Comparison of ENCODE assay signal across 10 cellular contexts in the genomic region with DNA sequence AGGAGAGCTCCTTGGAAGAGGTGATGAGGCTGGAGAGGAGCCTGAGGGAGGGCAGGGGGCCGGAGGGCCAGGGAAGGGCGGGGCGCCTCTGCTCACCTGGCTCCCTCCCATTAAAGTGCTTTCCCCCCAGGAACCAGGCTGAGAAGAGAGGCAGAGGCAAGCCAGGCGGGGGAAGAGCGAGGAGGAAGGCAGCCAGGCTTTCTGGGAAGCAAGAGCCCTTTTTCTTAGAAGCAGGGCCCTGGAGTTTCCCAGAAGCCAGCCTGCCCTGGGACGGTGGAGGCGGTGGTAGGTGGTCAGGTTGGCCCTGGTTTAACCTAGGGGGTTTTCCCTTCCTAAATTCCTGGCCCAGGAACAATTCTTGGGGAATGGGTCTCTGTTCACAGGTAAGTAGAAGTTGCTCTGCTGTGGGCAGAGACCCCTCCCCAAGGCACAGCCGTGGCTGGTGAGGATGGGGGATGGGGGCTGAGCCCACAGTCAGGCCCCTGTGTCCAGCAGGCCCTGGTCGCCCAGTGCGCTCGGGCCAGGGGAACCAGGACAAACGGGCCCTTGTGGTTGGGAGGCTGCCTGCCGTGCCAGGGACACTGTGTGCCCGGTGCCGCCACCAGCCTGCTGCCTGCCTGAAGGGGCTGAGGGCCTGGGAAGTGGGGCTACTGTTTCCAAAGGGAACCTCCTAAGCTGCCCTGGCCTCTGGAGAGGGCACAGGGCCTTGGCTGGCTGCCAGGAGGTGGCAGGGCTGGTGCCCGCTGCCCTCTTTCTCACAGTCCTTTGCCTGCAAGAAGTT. TPM values are rescaled to one million over a fixed set of nuclear protein-coding genes. Genes with fewer than 3 reads are reported as not detected.
A peak's percentile ranks its signal among the peaks of the same experiment; 100 is the strongest.
DNase-seq lines count a peak whose midpoint lies in the region; ATAC-seq and TF ChIP-seq lines count a peak whose summit lies in the region.
"Had no signal": no experiment of that assay in that cellular context is flagged by ENCODE, and none has a peak within 500 bp of the region (broad histone marks: within the 10 kb centered on the region; RNA-seq: fewer than 3 reads in every experiment).

No MANE protein-coding gene starts in this region.

- H3K27ac Mint-ChIP-seq in T-helper 17 cell (peak overlapping the region; percentile 100), mesothelial cell of epicardium (no peak overlapping the region)

- TF ChIP-seq CTCF in GM13977 (IDR thresholded peaks at IDR 0.05; ENCODE audit: extremely low read depth, insufficient read depth, missing control alignments) (no peak), mesothelial cell of epicardium (IDR thresholded peaks at IDR 0.05; ENCODE audit: unreplicated experiment) (no peak)

- no peaks in the 10 kb centered on the region for H3K9me3 Mint-ChIP-seq in mesothelial cell of epicardium

- in situ Hi-C loops in GM13977 (cut with MboI; ENCODE audit: low pct_unique_long_range_greater_than_20kb, low sequenced_read_pairs, unreplicated experiment): no loop called here

- H3K4me1 Mint-ChIP-seq in T-helper 17 cell: peaks cover 56% of the 10 kb centered on the region
- H3K4me1 Mint-ChIP-seq in mesothelial cell of epicardium: peaks cover 17% of the 10 kb centered on the region

- no peaks in the 10 kb centered on the region for H3K27me3 Mint-ChIP-seq in T-helper 17 cell
- no peaks in the 10 kb centered on the region for H3K27me3 Mint-ChIP-seq in mesothelial cell of epicardium (ENCODE audit: low read depth)

- peaks cover 0 to 44% (median 29%) of the 10 kb centered on the region in 11 experiments; a peak in 15 of 22 replicates for H3K36me3 ChIP-seq in BLaER1 treated with 17β-estradiol and CSF1 and Interleukin-3, amounts not matched to agents 10 nM and 100 nM
- peaks cover 0 to 2% of the 10 kb centered on the region in 2 donors for H3K36me3 ChIP-seq in duodenal mucosa (ENCODE audit: control insufficient read depth in 1 of 2, insufficient read depth in 2 of 2, low read length in 2 of 2)
- H3K36me3 ChIP-seq: SJSA1 had no signal

- no peaks in the 10 kb centered on the region for H3K9me3 ChIP-seq in BLaER1 treated with 17β-estradiol and CSF1 and Interleukin-3, amounts not matched to agents 10 nM and 100 nM (replicated peaks in 1 of 11)
- H3K9me3 ChIP-seq in T-helper 17 cell (ENCODE audit: control insufficient read depth, low read length, poor library complexity, severe bottlenecking): no peaks in the 10 kb centered on the region
- no peaks in the 10 kb centered on the region for H3K9me3 ChIP-seq in duodenal mucosa (ENCODE audit: control insufficient read depth in 1 of 2, low read length in 2 of 2)
- H3K9me3 ChIP-seq: SJSA1 had no signal

- peak overlapping the region in 8 of 11 experiments; percentile 5 to 84 (median 40); a peak in 11 of 22 replicates for H3K4me2 ChIP-seq in BLaER1 treated with 17β-estradiol and CSF1 and Interleukin-3, amounts not matched to agents 10 nM and 100 nM

- peak overlapping the region in 10 of 11 experiments; percentile 2 to 68 (median 42); a peak in 13 of 22 replicates for H3K9ac ChIP-seq in BLaER1 treated with 17β-estradiol and CSF1 and Interleukin-3, amounts not matched to agents 10 nM and 100 nM
- H3K9ac ChIP-seq in duodenal mucosa (ENCODE audit: low read depth in 1 of 2, low read length in 2 of 2): peak overlapping the region in 1 of 2 donors; percentile 52

- no peak for DNase-seq in T-helper 17 cell
- peak in 55 of 56 donors; percentile 51 to 94 (median 87) for DNase-seq in nucleus accumbens (lab: John Stamatoyannopoulos, UW)
- DNase-seq in GM13977 (ENCODE audit: low spot score): no peak
- no peak for DNase-seq in mesothelial cell of epicardium (ENCODE audit: low spot score in 2 of 2, unreplicated experiment in 2 of 2)
- DNase-seq: MV-4-11 had no signal

- peak overlapping the region; percentile 78 for H3K4me3 Mint-ChIP-seq in T-helper 17 cell
- no peak overlapping the region for H3K4me3 Mint-ChIP-seq in mesothelial cell of epicardium

- peaks cover 48 to 100% (median 99%) of the 10 kb centered on the region in 11 experiments for H4K20me1 ChIP-seq in BLaER1 treated with 17β-estradiol and CSF1 and Interleukin-3, amounts not matched to agents 10 nM and 100 nM

- no peak overlapping the region for H3K4me3 ChIP-seq in BLaER1 treated with 17β-estradiol and CSF1 and Interleukin-3, amounts not matched to agents 10 nM and 100 nM
- no peak overlapping the region for H3K4me3 ChIP-seq in duodenal mucosa (ENCODE audit: low read depth in 1 of 2, low read length in 2 of 2)
- H3K4me3 ChIP-seq: SJSA1 had no signal

- H3K27me3 ChIP-seq in BLaER1 treated with 17β-estradiol and CSF1 and Interleukin-3, amounts not matched to agents 10 nM and 100 nM: no peaks in the 10 kb centered on the region
- no peaks in the 10 kb centered on the region for H3K27me3 ChIP-seq in duodenal mucosa (ENCODE audit: control insufficient read depth in 1 of 2, insufficient read depth in 2 of 2, low read length in 2 of 2)
- H3K27me3 ChIP-seq: SJSA1 had no signal

- H3K4me1 ChIP-seq in BLaER1 treated with 17β-estradiol and CSF1 and Interleukin-3, amounts not matched to agents 10 nM and 100 nM: peaks cover 77 to 97% (median 90%) of the 10 kb centered on the region in 10 experiments
- H3K4me1 ChIP-seq in duodenal mucosa (ENCODE audit: control insufficient read depth in 1 of 2, insufficient read depth in 2 of 2, low read length in 2 of 2): peaks cover 88 to 95% of the 10 kb centered on the region in 2 donors

- H3K27ac ChIP-seq in BLaER1 treated with 17β-estradiol and CSF1 and Interleukin-3, amounts not matched to agents 10 nM and 100 nM: peak overlapping the region; percentile 12 to 90 (median 41); a peak in 19 of 22 replicates
- peak overlapping the region; percentile 28 for H3K27ac ChIP-seq in duodenal mucosa (ENCODE audit: low read depth, low read length)
- H3K27ac ChIP-seq: SJSA1 had no signal

- H3K36me3 Mint-ChIP-seq in T-helper 17 cell (ENCODE audit: low read depth) (peaks cover 2% of the 10 kb centered on the region), mesothelial cell of epicardium (peaks cover 2% of the 10 kb centered on the region)

- ATAC-seq in T-helper 17 cell (no peak), GM21825 (IDR thresholded peaks at IDR 0.05; ENCODE audit: unreplicated experiment) (no peak), HG02610 (IDR thresholded peaks at IDR 0.05; ENCODE audit: unreplicated experiment) (no peak)

RNA-seq across cellular contexts. Expression of a gene that starts 16.6 kb away (rescaled TPM):
- total RNA-seq in T-helper 17 cell: 100 to 1,000 TPM; 150 to 236 TPM
- total RNA-seq in mesothelial cell of epicardium: 78.9 to 83.5 TPM (median 82.9 TPM) in 3 replicates

RNA-seq across cellular contexts. Expression of a gene that starts 26.1 kb away (rescaled TPM):
- total RNA-seq in T-helper 17 cell: 1 to 10 TPM; 2.2 to 2.3 TPM
- total RNA-seq in mesothelial cell of epicardium: 29.1 to 32.8 TPM (median 31.8 TPM) in 3 replicates
- total RNA-seq: SJSA1 had no signal

Comparison
In these comparisons a context has a peak if more than half of its experiments do, and no peak if none do; other contexts are left out.
1. DNase-seq: peak in nucleus accumbens (55 of 56); none in T-helper 17 cell (0 of 3), GM13977 (single experiment) and mesothelial cell of epicardium (0 of 2).